Comparison of ENCODE assay signal across 18 cellular contexts in genomic region chr12:132229423-132229760, GRCh38.
DNase-seq lines count a peak whose midpoint lies in the region; ATAC-seq and TF ChIP-seq lines count a peak whose summit lies in the region.
"Had no signal": no experiment of that assay in that cellular context is flagged by ENCODE, and none has a peak within 500 bp of the region (broad histone marks: within the 10 kb centered on the region; RNA-seq: fewer than 3 reads in every experiment).

No MANE protein-coding gene starts in this region.

- intact Hi-C loops in posterior vena cava (cut with DNase I), result no loop called here
- intact Hi-C loops in spleen (cut with DNase I; ENCODE audit: low total_unique reads), result no loop called here

- peaks cover 22 to 51% (median 40%) of the 10 kb centered on the region in 10 experiments for H3K4me1 ChIP-seq in BLaER1 treated with 17β-estradiol and CSF1 and Interleukin-3, amounts not matched to agents 10 nM and 100 nM
- H3K4me1 ChIP-seq in spleen, result no peaks in the 10 kb centered on the region
- H3K4me1 ChIP-seq: A549, Caco-2 had no signal

- no peak for TF ChIP-seq POLR2A in spleen (IDR thresholded peaks at IDR 0.05)

- H3K9me3 ChIP-seq in BLaER1 treated with 17β-estradiol and CSF1 and Interleukin-3, amounts not matched to agents 10 nM and 100 nM (replicated peaks in 1 of 11), result peaks cover 0 to 9% (median 0%) of the 10 kb centered on the region in 11 experiments; a peak in 7 of 22 replicates
- H3K9me3 ChIP-seq in spleen, result no peaks in the 10 kb centered on the region
- H3K9me3 ChIP-seq: A549, Caco-2 had no signal

- no peaks in the 10 kb centered on the region for H3K36me3 ChIP-seq in BLaER1 treated with 17β-estradiol and CSF1 and Interleukin-3, amounts not matched to agents 10 nM and 100 nM
- no peaks in the 10 kb centered on the region for H3K36me3 ChIP-seq in spleen

- no peaks in the 10 kb centered on the region for H3K36me3 Mint-ChIP-seq in glutamatergic neuron (ENCODE audit: unreplicated experiment)
- H3K36me3 Mint-ChIP-seq: CD8-positive, alpha-beta T cell had no signal

- H3K9ac ChIP-seq in BLaER1 treated with 17β-estradiol and CSF1 and Interleukin-3, amounts not matched to agents 10 nM and 100 nM, result peak overlapping the region in 1 of 11 experiments; percentile 11; a peak in 1 of 22 replicates

- H3K4me1 Mint-ChIP-seq in glutamatergic neuron (ENCODE audit: low read depth, unreplicated experiment), result peaks cover 1% of the 10 kb centered on the region
- H3K4me1 Mint-ChIP-seq: B cell had no signal

- DNase-seq in glutamatergic neuron, result no peak
- peak; percentile 75 for DNase-seq in posterior vena cava (ENCODE audit: low spot score)
- DNase-seq in spleen, result peak; percentile 61
- no peak for DNase-seq in NCI-H187 treated with DMSO at 0.1 percent for 48 hours (lab: John Stamatoyannopoulos, UW)
- DNase-seq in C1 segment of cervical spinal cord (lab: John Stamatoyannopoulos, UW), result no peak
- DNase-seq: AML-193; Caco-2; Calu3; CD4-positive, alpha-beta T cell; CD8-positive, alpha-beta T cell; DMS79 treated with DMSO at 0.1 percent for 48 hours; GF-D8 had no signal

- H3K4me2 ChIP-seq in BLaER1 treated with 17β-estradiol and CSF1 and Interleukin-3, amounts not matched to agents 10 nM and 100 nM, result peak overlapping the region in 8 of 11 experiments; percentile 95 to 100 (median 98); a peak in 12 of 22 replicates
- H3K4me2 ChIP-seq: A549 had no signal

- WGBS in spleen, 5 donors, result 86 to 90% (median 88%) methylated on average over 19 of the region's 19 CpGs

- no peak overlapping the region for H3K27ac Mint-ChIP-seq in glutamatergic neuron (ENCODE audit: unreplicated experiment)
- H3K27ac Mint-ChIP-seq: B cell; CD4-positive, alpha-beta T cell; CD8-positive, alpha-beta T cell had no signal

- H3K27ac ChIP-seq in BLaER1 treated with 17β-estradiol and CSF1 and Interleukin-3, amounts not matched to agents 10 nM and 100 nM, result peak overlapping the region in 2 of 11 experiments; percentile 12 to 63; a peak in 3 of 22 replicates
- no peak overlapping the region for H3K27ac ChIP-seq in spleen
- H3K27ac ChIP-seq: 22Rv1, A549, C4-2B had no signal

- H3K27me3 ChIP-seq in BLaER1 treated with 17β-estradiol and CSF1 and Interleukin-3, amounts not matched to agents 10 nM and 100 nM, result peaks cover 0 to 8% (median 0%) of the 10 kb centered on the region in 11 experiments; a peak in 4 of 22 replicates
- peaks cover 0 to 46% (median 29%) of the 10 kb centered on the region in 7 donors for H3K27me3 ChIP-seq in spleen (replicated peaks in 1 of 7)

- H3K4me3 Mint-ChIP-seq in glutamatergic neuron (ENCODE audit: unreplicated experiment), result peak overlapping the region; percentile 30
- H3K4me3 Mint-ChIP-seq: B cell; CD4-positive, alpha-beta T cell; CD8-positive, alpha-beta T cell had no signal

- H3K4me3 ChIP-seq in BLaER1 treated with 17β-estradiol and CSF1 and Interleukin-3, amounts not matched to agents 10 nM and 100 nM, result no peak overlapping the region
- no peak overlapping the region for H3K4me3 ChIP-seq in spleen
- H3K4me3 ChIP-seq: A549 had no signal

- ATAC-seq in GM19351 (IDR thresholded peaks at IDR 0.05; ENCODE audit: unreplicated experiment), result no peak
- ATAC-seq: A549; CD8-positive, alpha-beta T cell had no signal

- H3K9me3 Mint-ChIP-seq in glutamatergic neuron (ENCODE audit: unreplicated experiment), result peaks cover 2% of the 10 kb centered on the region
- H3K9me3 Mint-ChIP-seq: CD4-positive, alpha-beta T cell; CD8-positive, alpha-beta T cell had no signal

- H3K27me3 Mint-ChIP-seq in glutamatergic neuron (ENCODE audit: unreplicated experiment), result peaks cover 4% of the 10 kb centered on the region
- H3K27me3 Mint-ChIP-seq: B cell had no signal

- TF ChIP-seq CTCF in glutamatergic neuron (IDR thresholded peaks at IDR 0.05; ENCODE audit: partially characterized antibody, unreplicated experiment) (no peak), spleen (IDR thresholded peaks at IDR 0.05 in 8 of 11, conservative IDR thresholded peaks at IDR 0.05 in 3 of 11) (no peak)

- H4K20me1 ChIP-seq in BLaER1 treated with 17β-estradiol and CSF1 and Interleukin-3, amounts not matched to agents 10 nM and 100 nM, result no peaks in the 10 kb centered on the region

Comparison
In these comparisons a context has a peak if more than half of its experiments do, and no peak if none do; other contexts are left out.
1. DNase-seq: peak in posterior vena cava (single experiment) and spleen (single experiment); none in glutamatergic neuron (single experiment), NCI-H187 treated with DMSO at 0.1 percent for 48 hours (single experiment) and C1 segment of cervical spinal cord (0 of 14).